In the genomic region with DNA sequence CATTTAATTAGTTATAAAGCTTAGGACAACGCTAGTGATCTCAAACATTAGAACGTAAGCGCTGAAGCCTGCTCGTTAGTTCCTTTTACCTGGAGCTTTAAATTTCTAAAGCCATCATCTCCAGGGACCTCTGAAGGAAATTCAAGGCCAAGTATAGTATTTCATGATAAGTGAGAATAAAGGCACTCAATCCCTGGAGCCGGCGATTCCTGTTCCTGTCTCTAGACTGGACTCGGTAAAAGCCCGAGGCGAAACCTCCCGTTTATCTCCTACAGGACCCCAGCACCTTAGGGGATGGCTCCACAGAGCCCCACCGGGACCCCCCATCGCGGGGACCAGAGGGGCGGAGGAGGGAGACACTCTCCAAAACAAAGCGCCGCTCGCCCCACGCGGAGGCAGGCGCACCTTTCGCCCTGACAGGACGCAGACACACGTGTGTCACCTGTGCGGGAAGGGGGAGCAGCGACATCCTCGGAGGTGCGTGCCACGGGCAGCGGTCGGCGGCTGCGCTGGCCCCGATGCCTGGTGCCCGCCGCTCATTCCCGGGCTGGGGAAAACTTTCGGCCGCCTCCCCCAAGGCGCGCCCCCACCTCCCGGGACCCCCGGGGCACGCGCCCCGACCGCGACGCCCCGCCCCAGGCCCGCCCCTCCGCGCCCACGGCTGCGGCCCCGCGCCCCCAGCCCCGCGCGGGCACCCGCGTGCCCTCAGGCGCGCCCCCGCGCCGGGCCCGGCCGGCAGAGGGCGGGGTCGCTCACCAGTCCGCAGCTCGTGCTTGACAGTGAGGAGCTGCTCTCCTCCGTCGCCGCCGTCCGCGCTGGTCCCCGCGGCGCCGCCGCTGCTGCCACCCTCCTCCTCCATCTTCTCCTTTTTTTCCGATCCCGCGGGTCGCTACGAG, we compare ENCODE assay signal across 8 cellular contexts. TPM values are rescaled to one million over a fixed set of nuclear protein-coding genes. Genes with fewer than 3 reads are reported as not detected.
DNase-seq lines count a peak whose midpoint lies in the region; ATAC-seq and TF ChIP-seq lines count a peak whose summit lies in the region.

No MANE protein-coding gene starts in this region.

- H3K9me3 Mint-ChIP-seq in Calu3 (ENCODE audit: low read depth, unreplicated experiment), result no peaks in the 10 kb centered on the region

- H3K36me3 Mint-ChIP-seq in Calu3 (ENCODE audit: insufficient read depth, unreplicated experiment), result no peaks in the 10 kb centered on the region

- no TSS peak for BruUV-seq in Calu3 (replicated peaks; lab: Mats Ljungman, UMichigan)

- H3K4me3 Mint-ChIP-seq in Calu3 (ENCODE audit: low read depth, unreplicated experiment), result no peak overlapping the region

- H3K27ac ChIP-seq in HUES64 (ENCODE audit: low read depth, low read length) (peak overlapping the region; percentile 94), SJCRH30 (peak overlapping the region; percentile 76), parathyroid adenoma (peak overlapping the region; percentile 97), urinary bladder (ENCODE audit: low read depth) (peak overlapping the region; percentile 94)

- H3K27me3 Mint-ChIP-seq in Calu3 (ENCODE audit: unreplicated experiment), result no peaks in the 10 kb centered on the region

- H3K79me2 ChIP-seq in parathyroid adenoma, result no peaks in the 10 kb centered on the region

- H3K36me3 ChIP-seq in HUES64 (ENCODE audit: insufficient read depth, low read length), result no peaks in the 10 kb centered on the region
- no peaks in the 10 kb centered on the region for H3K36me3 ChIP-seq in SJCRH30
- H3K36me3 ChIP-seq in parathyroid adenoma (ENCODE audit: control insufficient read depth, insufficient read depth, low read length), result no peaks in the 10 kb centered on the region
- H3K36me3 ChIP-seq in urinary bladder (ENCODE audit: insufficient read depth), result no peaks in the 10 kb centered on the region

- WGBS in HUES64, result under 1% methylated on average over 88 of the region's 88 CpGs
- WGBS in urinary bladder, result under 1% methylated on average over 88 of the region's 88 CpGs

- H3K4me1 ChIP-seq in HUES64 (ENCODE audit: insufficient read depth, low read length), result peaks cover 6% of the 10 kb centered on the region
- H3K4me1 ChIP-seq in SJCRH30, result peaks cover 9% of the 10 kb centered on the region
- H3K4me1 ChIP-seq in parathyroid adenoma, result peaks cover 4% of the 10 kb centered on the region
- no peaks in the 10 kb centered on the region for H3K4me1 ChIP-seq in urinary bladder (ENCODE audit: insufficient read depth)

- peaks cover 12% of the 10 kb centered on the region for H3K4me1 Mint-ChIP-seq in Calu3 (ENCODE audit: low read depth, unreplicated experiment)

- peak; percentile 21 for ATAC-seq in GM21423 (IDR thresholded peaks at IDR 0.05; ENCODE audit: unreplicated experiment)

- H2AFZ ChIP-seq in parathyroid adenoma, result peak overlapping the region; percentile 96

- CTCF ChIA-PET in Calu3 (lab: Charles Lee), result interaction anchor here (0.5 to 1.7 kb wide), 10 partner anchors 11 to 172 kb away, joined by 3 to 15 read pairs (median 4); a partner anchor contains a TSS

- intact Hi-C loops in Calu3 (cut with micrococcal nuclease; ENCODE audit: unreplicated experiment), result loop anchor here (1.0 to 5.0 kb wide), 3 partner anchors 51 to 157 kb away; no protein-coding TSS in a partner anchor

- H3K9ac ChIP-seq in HUES64 (ENCODE audit: low read depth, low read length), result peak overlapping the region; percentile 92
- peak overlapping the region; percentile 92 for H3K9ac ChIP-seq in parathyroid adenoma

- H3K9me3 ChIP-seq in HUES64 (ENCODE audit: insufficient read depth, low read depth, low read length), result no peaks in the 10 kb centered on the region
- H3K9me3 ChIP-seq in SJCRH30 (replicated peaks), result no peaks in the 10 kb centered on the region
- no peaks in the 10 kb centered on the region for H3K9me3 ChIP-seq in parathyroid adenoma (ENCODE audit: control insufficient read depth, low read length)

- H3K27ac Mint-ChIP-seq in Calu3 (ENCODE audit: unreplicated experiment), result no peak overlapping the region

- DNase-seq in Calu3 (peak; percentile 72), SJCRH30 (peak; percentile 17 to 50), glomerular visceral epithelial cell (ENCODE audit: extremely low spot score) (peak; percentile 37)
- DNase-seq in activated naive CD4-positive, alpha-beta T cell treated with anti-CD3 and anti-CD28 coated beads, Interleukin-2, amount 50 U/mL, for 16 hours, result peak; percentile 71

- peak overlapping the region; percentile 89 for H3K4me2 ChIP-seq in parathyroid adenoma (ENCODE audit: low read length)

- TF ChIP-seq CTCF in Calu3 (IDR thresholded peaks at IDR 0.05; ENCODE audit: unreplicated experiment) (no peak), parathyroid adenoma (IDR thresholded peaks at IDR 0.05) (no peak)

- peak overlapping the region; percentile 88 for H3K4me3 ChIP-seq in HUES64 (ENCODE audit: low read length)
- peak overlapping the region; percentile 89 for H3K4me3 ChIP-seq in SJCRH30
- H3K4me3 ChIP-seq in parathyroid adenoma (ENCODE audit: low read depth, low read length), result peak overlapping the region; percentile 82
- H3K4me3 ChIP-seq in urinary bladder (ENCODE audit: low read depth, low read length), result peak overlapping the region; percentile 84

- H3K27me3 ChIP-seq in HUES64 (ENCODE audit: insufficient read depth, low read length) (no peaks in the 10 kb centered on the region), SJCRH30 (no peaks in the 10 kb centered on the region), parathyroid adenoma (ENCODE audit: control insufficient read depth, insufficient read depth, low read length) (no peaks in the 10 kb centered on the region)

RNA-seq across cellular contexts. Expression of a gene that starts 0.6 kb away (rescaled TPM):
- total RNA-seq in Calu3 (2022) (9.7 and 10.3 TPM in 2 replicates), urinary bladder (19.8 TPM)
- polyA plus RNA-seq in HUES64 (2013, experiment 1 of 2), result 1.3 TPM
- polyA plus RNA-seq in HUES64 (2013, experiment 2 of 2), result 2.3 TPM
- total RNA-seq in SJCRH30 (2014; rRNA removed; shearing (Covaris generic)), result 9.7 and 11.0 TPM in 2 replicates
- polyA plus RNA-seq in urinary bladder, result 13.4 TPM

RNA-seq across cellular contexts. Expression of a gene that starts 54.0 kb away (rescaled TPM):
- total RNA-seq in Calu3 (2022) (69.3 and 78.5 TPM in 2 replicates), urinary bladder (44.6 TPM)
- polyA plus RNA-seq in HUES64 (2013, experiment 1 of 2), result 13.1 TPM
- 17.8 TPM for polyA plus RNA-seq in HUES64 (2013, experiment 2 of 2)
- 26.4 and 28.1 TPM in 2 replicates for total RNA-seq in SJCRH30 (2014; rRNA removed; shearing (Covaris generic))
- polyA plus RNA-seq in urinary bladder, result 55.9 TPM

Comparison
In these comparisons a context has a peak if more than half of its experiments do, and no peak if none do; other contexts are left out.
1. Peak in every context shown above with its lines: DNase-seq, ATAC-seq, H3K4me3 ChIP-seq and H3K27ac ChIP-seq.